In genomic region chr6:13711384-13711725, GRCh38 we compare ENCODE assay signal across 1 cellular context.
TF ChIP-seq lines count a peak whose summit lies in the region.

No MANE protein-coding gene starts in this region.

TF ChIP-seq in HepG2, 621 proteins besides CTCF, POLR2A, EP300 and RAD21 (continued from another document):
- TF ChIP-seq SOX13 (IDR thresholded peaks at IDR 0.05) (no peak), SOX13 (CRISPR knock-in tag; conservative IDR thresholded peaks at IDR 0.05 in 1 of 2, IDR thresholded peaks at IDR 0.05 in 1 of 2) (no peak), ATF7-NPFF (CRISPR knock-in tag; IDR thresholded peaks at IDR 0.05; ENCODE audit: low read depth) (0 out of 2 replicates have a peak, but pooled peaks have one; percentile 1), ZNF354B (CRISPR knock-in tag; IDR thresholded peaks at IDR 0.05) (no peak), KLF12 (CRISPR knock-in tag; IDR thresholded peaks at IDR 0.05; ENCODE audit: borderline replicate concordance) (0 out of 2 replicates have a peak, but pooled peaks have one; percentile 3), ZFAT (CRISPR knock-in tag; conservative IDR thresholded peaks at IDR 0.05) (no peak), CBFB (CRISPR knock-in tag; IDR thresholded peaks at IDR 0.05) (no peak), STAT5B (CRISPR knock-in tag; IDR thresholded peaks at IDR 0.05) (no peak), GABPA (IDR thresholded peaks at IDR 0.05; ENCODE audit: low read depth, low read length) (peak; percentile 50), GABPA (CRISPR knock-in tag; IDR thresholded peaks at IDR 0.05; ENCODE audit: low read depth) (no peak), ZNF101 (CRISPR knock-in tag; IDR thresholded peaks at IDR 0.05; ENCODE audit: borderline replicate concordance, low read depth) (no peak), ZSCAN21 (CRISPR knock-in tag; IDR thresholded peaks at IDR 0.05; ENCODE audit: borderline replicate concordance) (no peak), ZFP41 (CRISPR knock-in tag; IDR thresholded peaks at IDR 0.05; ENCODE audit: borderline replicate concordance) (no peak), CENPX (CRISPR knock-in tag; IDR thresholded peaks at IDR 0.05) (no peak), SIN3A (IDR thresholded peaks at IDR 0.05; ENCODE audit: borderline replicate concordance, low read depth, low read length) (peak; percentile 21; the same call in 1 of the 2 replicates), ZNF558 (CRISPR knock-in tag; IDR thresholded peaks at IDR 0.05; ENCODE audit: borderline replicate concordance) (peak; percentile 6; the same call in 1 of the 2 replicates), ZBTB25 (CRISPR knock-in tag; IDR thresholded peaks at IDR 0.05) (no peak), PRDM15 (CRISPR knock-in tag; IDR thresholded peaks at IDR 0.05) (peak; percentile 73), ZNF674 (CRISPR knock-in tag; IDR thresholded peaks at IDR 0.05; ENCODE audit: low read depth) (no peak; the same call in 1 of the 2 replicates), ZNF556 (CRISPR knock-in tag; IDR thresholded peaks at IDR 0.05; ENCODE audit: borderline replicate concordance) (no peak), ESRRA (CRISPR knock-in tag; IDR thresholded peaks at IDR 0.05; ENCODE audit: low read depth) (no peak), ZNF430 (CRISPR knock-in tag; IDR thresholded peaks at IDR 0.05) (no peak), HMG20B (CRISPR knock-in tag; conservative IDR thresholded peaks at IDR 0.05) (no peak), ZC3H4 (CRISPR knock-in tag; IDR thresholded peaks at IDR 0.05; ENCODE audit: borderline replicate concordance) (no peak), ZNF484 (CRISPR knock-in tag; IDR thresholded peaks at IDR 0.05; ENCODE audit: borderline replicate concordance, low read depth) (no peak), YY1 (IDR thresholded peaks at IDR 0.05; ENCODE audit: insufficient read depth, insufficient replicate concordance, low read depth, low read length) (peak; percentile 19), ZNF883 (CRISPR knock-in tag; IDR thresholded peaks at IDR 0.05; ENCODE audit: not compliant biosample characterization) (no peak), HES4 (CRISPR knock-in tag; IDR thresholded peaks at IDR 0.05; ENCODE audit: borderline replicate concordance) (peak; percentile 34; the same call in 1 of the 2 replicates), TEAD3 (CRISPR knock-in tag; optimal IDR thresholded peaks at IDR 0.05; ENCODE audit: borderline replicate concordance) (no peak)
- TF ChIP-seq, protein P1, sequence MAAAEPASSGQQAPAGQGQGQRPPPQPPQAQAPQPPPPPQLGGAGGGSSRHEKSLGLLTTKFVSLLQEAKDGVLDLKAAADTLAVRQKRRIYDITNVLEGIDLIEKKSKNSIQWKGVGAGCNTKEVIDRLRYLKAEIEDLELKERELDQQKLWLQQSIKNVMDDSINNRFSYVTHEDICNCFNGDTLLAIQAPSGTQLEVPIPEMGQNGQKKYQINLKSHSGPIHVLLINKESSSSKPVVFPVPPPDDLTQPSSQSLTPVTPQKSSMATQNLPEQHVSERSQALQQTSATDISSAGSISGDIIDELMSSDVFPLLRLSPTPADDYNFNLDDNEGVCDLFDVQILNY (CRISPR knock-in tag; conservative IDR thresholded peaks at IDR 0.05), result 0 out of 2 replicates have a peak, but pooled peaks have one; percentile 23
- TF ChIP-seq, protein P2, sequence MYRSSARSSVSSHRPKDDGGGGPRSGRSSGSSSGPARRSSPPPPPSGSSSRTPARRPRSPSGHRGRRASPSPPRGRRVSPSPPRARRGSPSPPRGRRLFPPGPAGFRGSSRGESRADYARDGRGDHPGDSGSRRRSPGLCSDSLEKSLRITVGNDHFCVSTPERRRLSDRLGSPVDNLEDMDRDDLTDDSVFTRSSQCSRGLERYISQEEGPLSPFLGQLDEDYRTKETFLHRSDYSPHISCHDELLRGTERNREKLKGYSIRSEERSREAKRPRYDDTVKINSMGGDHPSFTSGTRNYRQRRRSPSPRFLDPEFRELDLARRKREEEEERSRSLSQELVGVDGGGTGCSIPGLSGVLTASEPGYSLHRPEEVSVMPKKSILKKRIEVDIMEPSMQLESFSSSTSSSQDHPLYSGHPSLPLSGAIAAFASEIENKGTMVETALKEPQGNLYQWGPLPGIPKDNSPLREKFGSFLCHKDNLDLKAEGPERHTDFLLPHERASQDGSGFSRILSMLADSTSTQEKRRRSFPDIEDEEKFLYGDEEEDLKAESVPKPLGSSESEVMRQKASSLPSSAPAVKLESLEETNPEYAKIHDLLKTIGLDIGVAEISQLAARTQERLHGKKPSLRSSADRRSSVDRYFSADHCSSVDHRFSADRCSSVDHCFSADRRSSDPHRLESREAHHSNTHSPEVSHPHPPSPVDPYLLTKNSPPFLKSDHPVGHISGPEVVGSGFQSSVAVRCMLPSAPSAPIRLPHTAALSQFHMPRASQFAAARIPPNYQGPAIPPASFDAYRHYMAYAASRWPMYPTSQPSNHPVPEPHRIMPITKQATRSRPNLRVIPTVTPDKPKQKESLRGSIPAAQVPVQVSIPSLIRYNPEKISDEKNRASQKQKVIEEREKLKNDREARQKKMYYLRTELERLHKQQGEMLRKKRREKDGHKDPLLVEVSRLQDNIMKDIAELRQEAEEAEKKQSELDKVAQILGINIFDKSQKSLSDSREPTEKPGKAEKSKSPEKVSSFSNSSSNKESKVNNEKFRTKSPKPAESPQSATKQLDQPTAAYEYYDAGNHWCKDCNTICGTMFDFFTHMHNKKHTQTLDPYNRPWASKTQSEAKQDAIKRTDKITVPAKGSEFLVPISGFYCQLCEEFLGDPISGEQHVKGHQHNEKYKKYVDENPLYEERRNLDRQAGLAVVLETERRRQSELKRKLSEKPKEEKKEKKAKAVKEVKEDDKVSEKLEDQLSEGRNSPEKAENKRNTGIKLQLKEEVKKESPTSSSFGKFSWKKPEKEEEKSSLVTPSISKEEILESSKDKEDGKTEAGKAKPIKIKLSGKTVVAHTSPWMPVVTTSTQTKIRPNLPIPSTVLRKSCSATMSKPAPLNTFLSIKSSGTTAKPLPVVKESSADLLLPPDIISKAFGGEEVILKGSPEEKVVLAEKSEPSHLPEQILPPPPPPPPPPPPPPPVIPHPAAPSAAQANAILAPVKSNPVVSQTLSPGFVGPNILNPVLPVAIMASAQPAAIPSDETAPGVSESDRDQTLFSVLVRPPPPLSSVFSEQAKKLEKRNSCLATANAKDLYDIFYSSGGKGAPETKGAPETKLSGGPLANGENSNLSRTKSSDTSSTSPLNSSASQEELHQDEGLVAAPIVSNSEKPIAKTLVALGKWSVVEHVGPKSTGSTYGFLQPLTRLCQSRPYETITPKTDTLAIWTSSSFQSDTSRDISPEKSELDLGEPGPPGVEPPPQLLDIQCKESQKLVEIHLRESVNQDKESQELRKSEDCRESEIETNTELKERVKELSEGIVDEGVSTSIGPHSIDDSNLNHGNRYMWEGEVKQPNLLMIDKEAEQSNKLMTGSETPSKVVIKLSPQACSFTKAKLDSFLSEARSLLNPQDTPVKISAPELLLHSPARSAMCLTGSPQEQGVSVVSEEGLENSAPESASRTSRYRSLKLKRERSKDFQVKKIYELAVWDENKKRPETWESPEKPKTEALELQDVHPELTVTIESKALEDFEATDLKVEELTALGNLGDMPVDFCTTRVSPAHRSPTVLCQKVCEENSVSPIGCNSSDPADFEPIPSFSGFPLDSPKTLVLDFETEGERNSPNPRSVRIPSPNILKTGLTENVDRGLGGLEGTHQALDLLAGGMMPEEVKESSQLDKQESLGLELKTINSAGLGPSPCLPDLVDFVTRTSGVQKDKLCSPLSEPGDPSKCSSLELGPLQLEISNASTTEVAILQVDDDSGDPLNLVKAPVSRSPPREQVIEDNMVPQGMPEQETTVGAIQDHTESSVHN (CRISPR knock-in tag; IDR thresholded peaks at IDR 0.05), result no peak
